ENCODE assay signal across 10 cellular contexts in genomic region chr14:65170318-65170717, GRCh38.
DNase-seq lines count a peak whose midpoint lies in the region; ATAC-seq and TF ChIP-seq lines count a peak whose summit lies in the region.
"Had no signal": no experiment of that assay in that cellular context is flagged by ENCODE, and none has a peak within 500 bp of the region (broad histone marks: within the 10 kb centered on the region; RNA-seq: fewer than 3 reads in every experiment).

No MANE protein-coding gene starts in this region.

- H4K5ac ChIP-seq in IMR-90 (ENCODE audit: low read depth, low read length) = no peak overlapping the region

- 0 out of 2 replicates have a peak overlapping the region, but pooled peaks have one; percentile 9 for H3K18ac ChIP-seq in IMR-90 (ENCODE audit: low read depth, low read length)

- no peak for ATAC-seq in IMR-90 (ENCODE audit: low read depth)

- H4K20me1 ChIP-seq in IMR-90 (ENCODE audit: insufficient read depth, low read length) = no peaks in the 10 kb centered on the region

- no peak for TF ChIP-seq CTCF in IMR-90 (conservative IDR thresholded peaks at IDR 0.05; ENCODE audit: low read depth, low read length)
- TF ChIP-seq CTCF in coronary artery (IDR thresholded peaks at IDR 0.05) = no peak
- no peak for TF ChIP-seq CTCF in osteocyte (IDR thresholded peaks at IDR 0.05)
- TF ChIP-seq CTCF in Peyer's patch (IDR thresholded peaks at IDR 0.05) = no peak
- no peak for TF ChIP-seq CTCF in breast epithelium (IDR thresholded peaks at IDR 0.05)

- no peak overlapping the region for H3K4me3 Mint-ChIP-seq in osteocyte (ENCODE audit: unreplicated experiment)

- WGBS in IMR-90 (ENCODE audit: extremely low coverage in 2 of 2, insufficient read length in 1 of 2), 2 experiments = 86% methylated on average over 3 of the region's 7 CpGs; no CpG with 5 or more reads in 1 of the 2 experiments

- TF ChIP-seq POLR2A in IMR-90 (IDR thresholded peaks at IDR 0.05; ENCODE audit: low read depth, low read length) (no peak), Peyer's patch (IDR thresholded peaks at IDR 0.05) (no peak), breast epithelium (IDR thresholded peaks at IDR 0.05) (no peak)

- H3K4me1 Mint-ChIP-seq in osteocyte (ENCODE audit: unreplicated experiment) = peaks cover 11% of the 10 kb centered on the region

- dilution Hi-C loops in IMR-90 (cut with HindIII; ENCODE audit: low sequenced_read_pairs, unreplicated experiment) = no loop called here

- in situ Hi-C loops in IMR-90 (cut with MboI; ENCODE audit: low sequenced_read_pairs) = loop anchor here (25.0 kb wide), 2 partner anchors 442 to 892 kb away; no protein-coding TSS in a partner anchor

- intact Hi-C loops in IMR-90 (cut with micrococcal nuclease) (loop anchor here (5.0 kb wide), 1 partner anchor 37 kb away; no protein-coding TSS in a partner anchor), breast epithelium (cut with DNase I; ENCODE audit: low total_unique reads) (no loop called here)

- peak overlapping the region; percentile 10; the same call in 1 of the 2 replicates for H2BK20ac ChIP-seq in IMR-90 (ENCODE audit: low read depth, low read length)

- peak overlapping the region; percentile 76; the same call in 1 of the 2 replicates for H3K14ac ChIP-seq in IMR-90 (replicated peaks; ENCODE audit: low read depth, low read length)

- no peak overlapping the region for H4K91ac ChIP-seq in IMR-90 (ENCODE audit: insufficient read depth, low read depth, low read length)

- H2BK120ac ChIP-seq in IMR-90 (ENCODE audit: low read depth, low read length) = 0 out of 2 replicates have a peak overlapping the region, but pooled peaks have one; percentile 58

- H3K4ac ChIP-seq in IMR-90 (ENCODE audit: low read depth, low read length) = peak overlapping the region; percentile 58

- CTCF ChIA-PET in IMR-90 (lab: Yijun Ruan, JAX) = interaction anchor here (0.5 to 1.4 kb wide), 3 partner anchors 242 to 245 kb away, joined by 4 to 7 read pairs (median 5); partner anchors contain the start of gene FUT8

- H3K4me2 ChIP-seq in IMR-90 (ENCODE audit: low read depth, low read length) = peak overlapping the region; percentile 86

- TF ChIP-seq RAD21 in IMR-90 (IDR thresholded peaks at IDR 0.05; ENCODE audit: low read length) = no peak

- peaks cover 13% of the 10 kb centered on the region; the same call in 1 of the 2 replicates for H3K9me1 ChIP-seq in IMR-90 (ENCODE audit: insufficient read depth, low read length)

- no peak overlapping the region for H4K8ac ChIP-seq in IMR-90 (ENCODE audit: low read depth in 2 of 2, low read length in 2 of 2)

- H3K9me3 ChIP-seq in IMR-90 (ENCODE audit: control insufficient read depth, insufficient read depth, low read length) (no peaks in the 10 kb centered on the region), Peyer's patch (no peaks in the 10 kb centered on the region), breast epithelium (no peaks in the 10 kb centered on the region)
- H3K9me3 ChIP-seq: upper lobe of left lung had no signal

- no peak overlapping the region for H3K4me3 ChIP-seq in IMR-90 (ENCODE audit: insufficient read depth, low read depth, low read length)
- H3K4me3 ChIP-seq in coronary artery = peak overlapping the region; percentile 55
- H3K4me3 ChIP-seq in Peyer's patch = peak overlapping the region in 2 of 4 donors; percentile 21 to 33
- H3K4me3 ChIP-seq in breast epithelium = peak overlapping the region in 1 of 3 donors; percentile 58

- H3K79me1 ChIP-seq in IMR-90 (ENCODE audit: low read depth in 1 of 2, low read length in 2 of 2) = no peaks in the 10 kb centered on the region

- no peak overlapping the region for H3K9ac ChIP-seq in IMR-90 (ENCODE audit: low read depth, low read length)

- no peak overlapping the region for H3K23ac ChIP-seq in IMR-90 (ENCODE audit: low read depth, low read length)

- H2AK9ac ChIP-seq in IMR-90 (replicated peaks; ENCODE audit: low read depth, low read length, poor library complexity) = peak overlapping the region; percentile 12

- peaks cover 42% of the 10 kb centered on the region for H3K27me3 Mint-ChIP-seq in osteocyte (ENCODE audit: unreplicated experiment)

- peak overlapping the region; percentile 11; the same call in 1 of the 3 replicates for H2BK15ac ChIP-seq in IMR-90 (ENCODE audit: low read depth, low read length)

- peaks cover 11% of the 10 kb centered on the region for H3K4me1 ChIP-seq in IMR-90 (ENCODE audit: control insufficient read depth, insufficient read depth, low read length)
- H3K4me1 ChIP-seq in Peyer's patch = peaks cover 0 to 9% (median 0%) of the 10 kb centered on the region in 4 donors
- no peaks in the 10 kb centered on the region for H3K4me1 ChIP-seq in breast epithelium

- H2BK5ac ChIP-seq in IMR-90 (ENCODE audit: low read depth, low read length, poor library complexity, severe bottlenecking) = no peak overlapping the region

- H3K36me3 Mint-ChIP-seq in osteocyte (ENCODE audit: unreplicated experiment) = no peaks in the 10 kb centered on the region

- H3K27me3 ChIP-seq in IMR-90 (ENCODE audit: control insufficient read depth, insufficient read depth, low read length) = no peaks in the 10 kb centered on the region
- H3K27me3 ChIP-seq in Peyer's patch = no peaks in the 10 kb centered on the region
- H3K27me3 ChIP-seq in breast epithelium = no peaks in the 10 kb centered on the region
- H3K27me3 ChIP-seq: upper lobe of left lung had no signal

- no TSS peak for BruUV-seq in IMR-90 (replicated peaks; lab: Mats Ljungman, UMichigan)

- H3K27ac ChIP-seq in IMR-90 (ENCODE audit: insufficient read depth, low read length) (no peak overlapping the region), coronary artery (no peak overlapping the region), Peyer's patch (peak overlapping the region in 1 of 4 donors; percentile 7), breast epithelium (no peak overlapping the region)
- H3K27ac ChIP-seq: upper lobe of left lung had no signal

- H3K36me3 ChIP-seq in IMR-90 (ENCODE audit: control insufficient read depth, insufficient read depth, low read length) (no peaks in the 10 kb centered on the region), Peyer's patch (no peaks in the 10 kb centered on the region), breast epithelium (no peaks in the 10 kb centered on the region)
- H3K36me3 ChIP-seq: upper lobe of left lung had no signal

- H3K27ac Mint-ChIP-seq in osteocyte (ENCODE audit: unreplicated experiment) = peak overlapping the region; percentile 64

- POLR2A ChIA-PET in IMR-90 (lab: Charles Lee; ENCODE audit: unreplicated experiment) = interaction anchor here (0.5 kb wide), 1 partner anchor 168 kb away, joined by 3 read pairs; no protein-coding TSS in a partner anchor

- H2AK5ac ChIP-seq in IMR-90 (ENCODE audit: low read depth, low read length) = peak overlapping the region; percentile 36; the same call in 1 of the 2 replicates

- no peak overlapping the region for H3K56ac ChIP-seq in IMR-90 (ENCODE audit: extremely low read depth, insufficient read depth, low read length)

- H3K9me3 Mint-ChIP-seq in osteocyte (ENCODE audit: unreplicated experiment) = no peaks in the 10 kb centered on the region

- DNase-seq in ELR (ENCODE audit: low read depth) = peak; percentile 10
- no peak for DNase-seq in IMR-90
- no peak for DNase-seq in coronary artery (ENCODE audit: low spot score)
- no peak for DNase-seq in osteocyte (ENCODE audit: extremely low spot score, unreplicated experiment)
- no peak for DNase-seq in ureter (ENCODE audit: low spot score)
- DNase-seq in Peyer's patch = no peak
- no peak for DNase-seq in breast epithelium (ENCODE audit: low spot score in 2 of 2)
- DNase-seq in effector CD4-positive, alpha-beta T cell = no peak
- DNase-seq: NCI-H510A treated with DMSO at 0.1 percent for 48 hours had no signal

- H2AFZ ChIP-seq in IMR-90 (replicated peaks; ENCODE audit: low read length, poor library complexity) = peak overlapping the region; percentile 16

TF ChIP-seq in IMR-90, 13 proteins besides CTCF, POLR2A, EP300 and RAD21:
- TF ChIP-seq MXI1 (IDR thresholded peaks at IDR 0.05; ENCODE audit: borderline replicate concordance, low read depth, low read length) = no peak
- TF ChIP-seq SMC3 (IDR thresholded peaks at IDR 0.05; ENCODE audit: low read depth, low read length) = no peak
- TF ChIP-seq ELK1 (IDR thresholded peaks at IDR 0.05; ENCODE audit: borderline replicate concordance, low read depth, low read length) = no peak
- TF ChIP-seq NFE2L2 (IDR thresholded peaks at IDR 0.05; ENCODE audit: low read depth, low read length) = no peak
- TF ChIP-seq USF2 (IDR thresholded peaks at IDR 0.05; ENCODE audit: low read depth, low read length) = no peak
- TF ChIP-seq BHLHE40 (IDR thresholded peaks at IDR 0.05; ENCODE audit: low read depth, low read length) = no peak
- no peak for TF ChIP-seq MAFK (IDR thresholded peaks at IDR 0.05; ENCODE audit: low read depth, low read length)
- TF ChIP-seq RCOR1 (IDR thresholded peaks at IDR 0.05; ENCODE audit: insufficient replicate concordance, low read length) = no peak
- no peak for TF ChIP-seq MAZ (IDR thresholded peaks at IDR 0.05; ENCODE audit: borderline replicate concordance, low read depth, low read length)
- no peak for TF ChIP-seq FOS (IDR thresholded peaks at IDR 0.05; ENCODE audit: low read depth, low read length)
- TF ChIP-seq CEBPB (IDR thresholded peaks at IDR 0.05; ENCODE audit: low read depth, low read length) = no peak
- no peak for TF ChIP-seq RFX5 (IDR thresholded peaks at IDR 0.05; ENCODE audit: low read depth, low read length)
- no peak for TF ChIP-seq CHD1 (IDR thresholded peaks at IDR 0.05; ENCODE audit: low read depth, low read length)
